In genomic region chr14:68463299-68463698, GRCh38 we compare ENCODE assay signal across 18 cellular contexts.
DNase-seq lines count a peak whose midpoint lies in the region; ATAC-seq and TF ChIP-seq lines count a peak whose summit lies in the region.
"Had no signal": no experiment of that assay in that cellular context is flagged by ENCODE, and none has a peak within 500 bp of the region (broad histone marks: within the 10 kb centered on the region; RNA-seq: fewer than 3 reads in every experiment).

No MANE protein-coding gene starts in this region.

- H3K36me3 Mint-ChIP-seq in MCF 10A (ENCODE audit: insufficient read depth, unreplicated experiment) (peaks cover 5% of the 10 kb centered on the region), nephron (ENCODE audit: low read depth) (no peaks in the 10 kb centered on the region)
- H3K36me3 Mint-ChIP-seq in activated T-helper 17 cell treated with anti-CD3 and anti-CD28 coated beads, Interleukin-2, amount 50 U/mL, for 72 hours (ENCODE audit: low read depth), result no peaks in the 10 kb centered on the region
- H3K36me3 Mint-ChIP-seq: CD4-positive, CD25-positive, alpha-beta regulatory T cell had no signal

- H3K36me3 ChIP-seq in breast epithelium (no peaks in the 10 kb centered on the region), right atrium auricular region (no peaks in the 10 kb centered on the region)
- H3K36me3 ChIP-seq: BE2C had no signal

- H3K9me3 ChIP-seq in breast epithelium, result no peaks in the 10 kb centered on the region
- no peaks in the 10 kb centered on the region for H3K9me3 ChIP-seq in right atrium auricular region
- H3K9me3 ChIP-seq: BE2C had no signal

- no TSS peak for BruUV-seq in MCF 10A (replicated peaks; lab: Mats Ljungman, UMichigan)

- H3K27me3 Mint-ChIP-seq in MCF 10A (ENCODE audit: insufficient read depth, unreplicated experiment) (no peaks in the 10 kb centered on the region), nephron (ENCODE audit: low read depth) (no peaks in the 10 kb centered on the region)
- no peaks in the 10 kb centered on the region for H3K27me3 Mint-ChIP-seq in activated T-helper 17 cell treated with anti-CD3 and anti-CD28 coated beads, Interleukin-2, amount 50 U/mL, for 72 hours
- H3K27me3 Mint-ChIP-seq: CD4-positive, CD25-positive, alpha-beta regulatory T cell; CD8-positive, alpha-beta memory T cell had no signal

- H3K27ac ChIP-seq in breast epithelium (no peak overlapping the region), right atrium auricular region (no peak overlapping the region)

- no peak overlapping the region for H3K4me3 Mint-ChIP-seq in MCF 10A (ENCODE audit: unreplicated experiment)
- no peak overlapping the region for H3K4me3 Mint-ChIP-seq in activated T-helper 17 cell treated with anti-CD3 and anti-CD28 coated beads, Interleukin-2, amount 50 U/mL, for 72 hours
- no peak overlapping the region for H3K4me3 Mint-ChIP-seq in nephron
- H3K4me3 Mint-ChIP-seq: CD4-positive, CD25-positive, alpha-beta regulatory T cell; CD8-positive, alpha-beta memory T cell; H9 had no signal

- H3K27ac Mint-ChIP-seq in MCF 10A (ENCODE audit: low read depth, unreplicated experiment) (peak overlapping the region; percentile 39), nephron (peak overlapping the region in 2 of 3 experiments; percentile 62 to 93)
- no peak overlapping the region for H3K27ac Mint-ChIP-seq in activated T-helper 17 cell treated with anti-CD3 and anti-CD28 coated beads, Interleukin-2, amount 50 U/mL, for 72 hours
- H3K27ac Mint-ChIP-seq: H9 had no signal

- TF ChIP-seq POLR2A in breast epithelium (IDR thresholded peaks at IDR 0.05), result no peak

- H3K27me3 ChIP-seq in breast epithelium, result no peaks in the 10 kb centered on the region
- no peaks in the 10 kb centered on the region for H3K27me3 ChIP-seq in right atrium auricular region
- H3K27me3 ChIP-seq: BE2C had no signal

- TF ChIP-seq CTCF in MCF 10A (IDR thresholded peaks at IDR 0.05; ENCODE audit: unreplicated experiment), result no peak
- TF ChIP-seq CTCF in breast epithelium (IDR thresholded peaks at IDR 0.05), result no peak
- TF ChIP-seq CTCF in nephron (IDR thresholded peaks at IDR 0.05; ENCODE audit: unreplicated experiment in 3 of 3), result no peak
- no peak for TF ChIP-seq CTCF in right atrium auricular region (IDR thresholded peaks at IDR 0.05)

- intact Hi-C loops in MCF 10A (cut with micrococcal nuclease), result no loop called here
- intact Hi-C loops in breast epithelium (cut with DNase I; ENCODE audit: low total_unique reads), result no loop called here

- POLR2A ChIA-PET in MCF 10A (lab: Yijun Ruan, JAX), result no interaction called here

- H3K4me3 ChIP-seq in breast epithelium (no peak overlapping the region), right atrium auricular region (no peak overlapping the region)

- CTCF ChIA-PET in MCF 10A (lab: Yijun Ruan, JAX), result no interaction called here

- H3K4me1 ChIP-seq in breast epithelium (peaks cover 0 to 24% of the 10 kb centered on the region in 2 donors), right atrium auricular region (peaks cover 0 to 37% of the 10 kb centered on the region in 2 donors)
- H3K4me1 ChIP-seq: BE2C had no signal

- peak; percentile 3 for ATAC-seq in activated T-helper 17 cell treated with anti-CD3 and anti-CD28 coated beads, Interleukin-2, amount 50 U/mL, for 72 hours (replicated peaks)
- ATAC-seq: HepG2 had no signal

- H3K9me3 Mint-ChIP-seq in MCF 10A (ENCODE audit: unreplicated experiment) (no peaks in the 10 kb centered on the region), nephron (no peaks in the 10 kb centered on the region)
- H3K9me3 Mint-ChIP-seq in activated T-helper 17 cell treated with anti-CD3 and anti-CD28 coated beads, Interleukin-2, amount 50 U/mL, for 72 hours, result no peaks in the 10 kb centered on the region
- H3K9me3 Mint-ChIP-seq: CD4-positive, CD25-positive, alpha-beta regulatory T cell; CD8-positive, alpha-beta memory T cell; H9 had no signal

- DNase-seq in MCF 10A (ENCODE audit: unreplicated experiment) (no peak), breast epithelium (ENCODE audit: low spot score in 2 of 2) (no peak), right atrium auricular region (ENCODE audit: low spot score) (no peak), NCI-H526 treated with DMSO at 0.1 percent for 48 hours (lab: John Stamatoyannopoulos, UW) (no peak), NCI-H2196 treated with DMSO at 0.1 percent for 48 hours (lab: John Stamatoyannopoulos, UW; ENCODE audit: unreplicated experiment) (no peak)
- DNase-seq: 8988T; BE2C; C1 segment of cervical spinal cord; CD4-positive, CD25-positive, alpha-beta regulatory T cell; CD8-positive, alpha-beta memory T cell; COR-L47; DMS 273 treated with DMSO at 0.1 percent for 48 hours; DMS53; DND-41; H9 had no signal

- H3K4me1 Mint-ChIP-seq in MCF 10A (ENCODE audit: insufficient read depth, unreplicated experiment) (peaks cover 63% of the 10 kb centered on the region), nephron (peaks cover 53% of the 10 kb centered on the region)
- peaks cover 4% of the 10 kb centered on the region for H3K4me1 Mint-ChIP-seq in activated T-helper 17 cell treated with anti-CD3 and anti-CD28 coated beads, Interleukin-2, amount 50 U/mL, for 72 hours
